ENCODE assay signal across 8 cellular contexts in the genomic region with DNA sequence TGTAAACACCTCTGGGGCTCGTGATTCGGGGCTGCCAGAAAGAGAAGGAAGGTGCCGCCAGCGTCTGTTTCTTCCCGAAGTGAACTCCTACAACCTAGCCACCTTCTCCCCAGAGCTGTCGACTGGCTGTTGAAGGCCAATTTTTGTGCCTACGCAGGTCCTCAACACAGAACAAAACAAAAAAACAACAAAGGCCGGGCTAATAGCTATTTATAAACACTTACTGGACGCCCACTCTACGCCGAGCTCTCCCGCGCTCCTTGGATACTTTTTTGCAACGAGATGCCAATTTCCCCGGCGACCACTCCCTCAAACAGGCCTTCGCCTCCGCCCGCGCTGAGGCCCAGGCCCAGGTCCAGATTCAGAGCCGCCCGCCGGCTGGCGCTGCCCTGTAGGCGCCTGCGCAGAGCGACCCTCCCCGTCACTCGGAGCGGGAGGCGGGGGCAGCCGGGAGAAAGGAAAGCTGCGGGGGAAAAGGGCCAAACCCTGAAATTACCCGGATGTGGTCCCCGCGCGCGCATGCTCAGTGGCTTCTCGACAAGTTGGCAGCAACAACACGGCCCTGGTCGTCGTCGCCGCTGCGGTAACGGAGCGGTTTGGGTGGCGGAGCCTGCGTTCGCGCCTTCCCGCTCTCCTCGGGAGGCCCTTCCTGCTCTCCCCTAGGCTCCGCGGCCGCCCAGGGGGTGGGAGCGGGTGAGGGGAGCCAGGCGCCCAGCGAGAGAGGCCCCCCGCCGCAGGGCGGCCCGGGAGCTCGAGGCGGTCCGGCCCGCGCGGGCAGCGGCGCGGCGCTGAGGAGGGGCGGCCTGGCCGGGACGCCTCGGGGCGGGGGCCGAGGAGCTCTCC. TPM values are rescaled to one million over a fixed set of nuclear protein-coding genes. Genes with fewer than 3 reads are reported as not detected.
DNase-seq lines count a peak whose midpoint lies in the region; ATAC-seq, FAIRE-seq and TF ChIP-seq lines count a peak whose summit lies in the region.

A gene (plus strand): TSS at position 520 of the 843 bp plus-strand sequence. CDS start 16,834 bp downstream, outside the sequence.

- H3K9ac ChIP-seq in HepG2 (ENCODE audit: insufficient read depth, low read depth, low read length): peak within 1 kb of the TSS; percentile 99

- CTCF ChIA-PET in HepG2 (lab: Yijun Ruan, JAX; ENCODE audit: low intra/inter-chr PET ratio, low total read pairs): no interaction called here

- WGBS in HepG2 (ENCODE audit: low lambda C conversion rate): under 1% methylated on average over 16 of the region's 79 CpGs

- peak; percentile 85 for ATAC-seq in GM19397 (IDR thresholded peaks at IDR 0.05; ENCODE audit: unreplicated experiment)
- peak; percentile 65 for ATAC-seq in HG03565 (IDR thresholded peaks at IDR 0.05; ENCODE audit: unreplicated experiment)
- ATAC-seq in HepG2: peak; percentile 91

- H3K36me3 Mint-ChIP-seq in CD14-positive monocyte: peaks cover 15 to 22% of the 10 kb centered on the region in 2 donors

- H3K27me3 Mint-ChIP-seq in CD14-positive monocyte (ENCODE audit: low read depth in 3 of 3): no peaks in the 10 kb centered on the region

- TF ChIP-seq CTCF in CD14-positive monocyte (IDR thresholded peaks at IDR 0.05): no peak
- TF ChIP-seq CTCF in HepG2 (CRISPR knock-in tag; IDR thresholded peaks at IDR 0.05): no peak; the same call in 1 of the 2 replicates

- H3K4me2 ChIP-seq in HepG2 (ENCODE audit: low read depth, low read length): peak within 1 kb of the TSS; percentile 97

- H3K27ac Mint-ChIP-seq in CD14-positive monocyte: peak within 1 kb of the TSS; percentile 96 to 99 (median 98)

- POLR2A ChIA-PET in HepG2 (lab: Yijun Ruan, JAX): interaction anchor here (0.8 to 3.5 kb wide), 15 partner anchors 9 to 168 kb away, joined by 3 to 36 read pairs (median 5); a partner anchor contains a TSS

- in situ Hi-C loops in HepG2 (cut with HindIII; ENCODE audit: extremely low pct_ligation_motif_present, low pct_unique_long_range_greater_than_20kb): no loop called here

- peak; percentile 94 to 97 for TF ChIP-seq POLR2A in HepG2 (IDR thresholded peaks at IDR 0.05; ENCODE audit: insufficient read depth in 1 of 2, low read depth in 2 of 2, low read length in 2 of 2)

- intact Hi-C loops in CD14-positive monocyte (cut with micrococcal nuclease): loop anchor here (5.0 to 10.0 kb wide), 3 partner anchors 63 to 225 kb away; a partner anchor contains a TSS
- intact Hi-C loops in HepG2 (cut with micrococcal nuclease; ENCODE audit: unreplicated experiment): loop anchor here (1.0 to 10.0 kb wide), 3 partner anchors 8 to 155 kb away; a partner anchor contains a TSS

- TF ChIP-seq EP300 in HepG2 (IDR thresholded peaks at IDR 0.05; ENCODE audit: low read depth in 2 of 2, low read length in 2 of 2): no peak
- TF ChIP-seq EP300 in HepG2 (CRISPR knock-in tag; IDR thresholded peaks at IDR 0.05; ENCODE audit: borderline replicate concordance): no peak

- BruUV-seq in HepG2 (replicated peaks; lab: Mats Ljungman, UMichigan): no TSS peak

- peak within 1 kb of the TSS; percentile 89 to 99 for H3K4me3 Mint-ChIP-seq in CD14-positive monocyte

- no peaks in the 10 kb centered on the region; a peak in 1 of 5 replicates for H3K27me3 ChIP-seq in HepG2 (ENCODE audit: control insufficient read depth in 1 of 2, insufficient read depth in 2 of 2, low read length in 2 of 2)

- peak within 1 kb of the TSS; percentile 70 for H2AFZ ChIP-seq in HepG2 (ENCODE audit: low read length)

- peaks cover 0 to 1% (median 0%) of the 10 kb centered on the region in 7 donors for H3K9me3 Mint-ChIP-seq in CD14-positive monocyte

- peaks cover 0 to 6% of the 10 kb centered on the region in 2 experiments; a peak in 1 of 5 replicates for H3K36me3 ChIP-seq in HepG2 (replicated peaks in 1 of 2; ENCODE audit: control insufficient read depth in 1 of 2, insufficient read depth in 2 of 2, low read length in 2 of 2)

- H3K27ac ChIP-seq in HepG2 (ENCODE audit: extremely low read length, insufficient read depth, low read length): peak within 1 kb of the TSS; percentile 94

- FAIRE-seq in HepG2 (lab: Jason Lieb, UNC): peak; percentile 15

- H3K9me3 ChIP-seq in HepG2 (ENCODE audit: low read length): no peaks in the 10 kb centered on the region

- peak; percentile 97 for DNase-seq in CD14-positive monocyte (ENCODE audit: low spot score)
- DNase-seq in NCI-H748 treated with DMSO at 0.1 percent for 48 hours (lab: John Stamatoyannopoulos, UW): peak; percentile 96
- peak; percentile 99 for DNase-seq in activated CD4-positive, alpha-beta T cell treated with anti-CD3 and anti-CD28 coated beads, Interleukin-2, amount 50 U/mL, for 48 hours
- peak; percentile 97 for DNase-seq in dermis blood vessel endothelial cell
- peak; percentile 89 for DNase-seq in HepG2 (ENCODE audit: low spot score)
- peak; percentile 98 for DNase-seq in stimulated activated CD4-positive, alpha-beta T cell treated with anti-CD3 and anti-CD28 coated beads, Interleukin-2, amount 100 ng/mL, for 48 hours

- peaks cover 37% of the 10 kb centered on the region for H4K20me1 ChIP-seq in HepG2 (ENCODE audit: insufficient read depth, low read length)

- peaks cover 56% of the 10 kb centered on the region for H3K79me2 ChIP-seq in HepG2 (ENCODE audit: insufficient read depth, low read length)

- peak; percentile 35; the same call in 1 of the 2 replicates for TF ChIP-seq RAD21 in HepG2 (CRISPR knock-in tag; IDR thresholded peaks at IDR 0.05)

- peaks cover 48% of the 10 kb centered on the region for H3K4me1 Mint-ChIP-seq in CD14-positive monocyte

- H3K4me1 ChIP-seq in HepG2 (ENCODE audit: insufficient read depth, low read length): peaks cover 53% of the 10 kb centered on the region

- H3K4me3 ChIP-seq in HepG2 (replicated peaks in 1 of 3; ENCODE audit: insufficient read depth in 1 of 3, low read depth in 2 of 3, low read length in 3 of 3): peak within 1 kb of the TSS; percentile 83 to 91 (median 91)

TF ChIP-seq in HepG2, 621 proteins besides CTCF, POLR2A, EP300 and RAD21 (continues in another document):
- TF ChIP-seq, protein P1, sequence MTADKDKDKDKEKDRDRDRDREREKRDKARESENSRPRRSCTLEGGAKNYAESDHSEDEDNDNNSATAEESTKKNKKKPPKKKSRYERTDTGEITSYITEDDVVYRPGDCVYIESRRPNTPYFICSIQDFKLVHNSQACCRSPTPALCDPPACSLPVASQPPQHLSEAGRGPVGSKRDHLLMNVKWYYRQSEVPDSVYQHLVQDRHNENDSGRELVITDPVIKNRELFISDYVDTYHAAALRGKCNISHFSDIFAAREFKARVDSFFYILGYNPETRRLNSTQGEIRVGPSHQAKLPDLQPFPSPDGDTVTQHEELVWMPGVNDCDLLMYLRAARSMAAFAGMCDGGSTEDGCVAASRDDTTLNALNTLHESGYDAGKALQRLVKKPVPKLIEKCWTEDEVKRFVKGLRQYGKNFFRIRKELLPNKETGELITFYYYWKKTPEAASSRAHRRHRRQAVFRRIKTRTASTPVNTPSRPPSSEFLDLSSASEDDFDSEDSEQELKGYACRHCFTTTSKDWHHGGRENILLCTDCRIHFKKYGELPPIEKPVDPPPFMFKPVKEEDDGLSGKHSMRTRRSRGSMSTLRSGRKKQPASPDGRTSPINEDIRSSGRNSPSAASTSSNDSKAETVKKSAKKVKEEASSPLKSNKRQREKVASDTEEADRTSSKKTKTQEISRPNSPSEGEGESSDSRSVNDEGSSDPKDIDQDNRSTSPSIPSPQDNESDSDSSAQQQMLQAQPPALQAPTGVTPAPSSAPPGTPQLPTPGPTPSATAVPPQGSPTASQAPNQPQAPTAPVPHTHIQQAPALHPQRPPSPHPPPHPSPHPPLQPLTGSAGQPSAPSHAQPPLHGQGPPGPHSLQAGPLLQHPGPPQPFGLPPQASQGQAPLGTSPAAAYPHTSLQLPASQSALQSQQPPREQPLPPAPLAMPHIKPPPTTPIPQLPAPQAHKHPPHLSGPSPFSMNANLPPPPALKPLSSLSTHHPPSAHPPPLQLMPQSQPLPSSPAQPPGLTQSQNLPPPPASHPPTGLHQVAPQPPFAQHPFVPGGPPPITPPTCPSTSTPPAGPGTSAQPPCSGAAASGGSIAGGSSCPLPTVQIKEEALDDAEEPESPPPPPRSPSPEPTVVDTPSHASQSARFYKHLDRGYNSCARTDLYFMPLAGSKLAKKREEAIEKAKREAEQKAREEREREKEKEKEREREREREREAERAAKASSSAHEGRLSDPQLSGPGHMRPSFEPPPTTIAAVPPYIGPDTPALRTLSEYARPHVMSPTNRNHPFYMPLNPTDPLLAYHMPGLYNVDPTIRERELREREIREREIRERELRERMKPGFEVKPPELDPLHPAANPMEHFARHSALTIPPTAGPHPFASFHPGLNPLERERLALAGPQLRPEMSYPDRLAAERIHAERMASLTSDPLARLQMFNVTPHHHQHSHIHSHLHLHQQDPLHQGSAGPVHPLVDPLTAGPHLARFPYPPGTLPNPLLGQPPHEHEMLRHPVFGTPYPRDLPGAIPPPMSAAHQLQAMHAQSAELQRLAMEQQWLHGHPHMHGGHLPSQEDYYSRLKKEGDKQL (CRISPR knock-in tag; IDR thresholded peaks at IDR 0.05; ENCODE audit: low read depth): no peak

RNA-seq across cellular contexts. Expression of the gene that starts here (rescaled TPM):
- polyA plus RNA-seq in CD14-positive monocyte (10 to 100 TPM; 21.0 to 29.1 TPM), HepG2 (2011; rRNA removed) (53.8 and 70.2 TPM in 2 replicates)
- total RNA-seq in dermis blood vessel endothelial cell (96.6 and 100 TPM in 2 replicates), HepG2 (2016; rRNA removed; fragmentation: Illumina TruSeq; extraction: Trizol) (72.0 and 99.1 TPM in 2 replicates)
- total RNA-seq in HepG2 (2016; cell fraction: cytosol; rRNA removed; fragmentation: Illumina TruSeq; extraction: Trizol; ENCODE audit: low read depth): 49.6 and 56.8 TPM in 2 replicates
- total RNA-seq in HepG2 (2016; cell fraction: insoluble cytoplasmic fraction; rRNA removed; fragmentation: Illumina TruSeq; extraction: Trizol): 73.5 and 83.9 TPM in 2 replicates
- total RNA-seq in HepG2 (2016; cell fraction: membrane; rRNA removed; fragmentation: Illumina TruSeq; extraction: Trizol): 44.9 and 46.8 TPM in 2 replicates
- total RNA-seq in HepG2 (2016; cell fraction: nucleus; rRNA removed; fragmentation: Illumina TruSeq; extraction: Trizol): 57.9 and 58.5 TPM in 2 replicates
- 31.5 and 48.8 TPM in 2 replicates for polyA plus RNA-seq in HepG2 (2011; cell fraction: cytosol; rRNA removed)
- polyA plus RNA-seq in HepG2 (2011; cell fraction: nucleus; rRNA removed): 25.3 and 31.2 TPM in 2 replicates
- 42.8 and 47.9 TPM in 2 replicates for polyA plus RNA-seq in HepG2 (2012)
- polyA plus RNA-seq in HepG2 (2016; cell fraction: cytosol; fragmentation: Illumina TruSeq; extraction: Trizol; ENCODE audit: low read depth): 2.2 and 3.3 TPM in 2 replicates
- 58.6 and 61.8 TPM in 2 replicates for polyA plus RNA-seq in HepG2 (2016; cell fraction: insoluble cytoplasmic fraction; fragmentation: Illumina TruSeq; extraction: Trizol; ENCODE audit: low read depth)
- 6.7 and 8.8 TPM in 2 replicates for polyA plus RNA-seq in HepG2 (2016; cell fraction: membrane; fragmentation: Illumina TruSeq; extraction: Trizol; ENCODE audit: low read depth)
- polyA plus RNA-seq in HepG2 (2016; cell fraction: nucleus; fragmentation: Illumina TruSeq; extraction: Trizol; ENCODE audit: insufficient read depth, low read depth): 47.7 and 51.4 TPM in 2 replicates
- 111 and 191 TPM in 2 replicates for polyA minus RNA-seq in HepG2 (2011; rRNA and poly(A)+ RNA removed; ENCODE audit: low replicate concordance)
- 40.4 and 42.0 TPM in 2 replicates for polyA minus RNA-seq in HepG2 (2011; cell fraction: cytosol; rRNA and poly(A)+ RNA removed)
- 54.7 and 64.2 TPM in 2 replicates for polyA minus RNA-seq in HepG2 (2011; cell fraction: nucleus; rRNA and poly(A)+ RNA removed)

Comparison
In these comparisons a context has a peak if more than half of its experiments do, and no peak if none do; other contexts are left out.
1. Peak in every context shown above with its lines: DNase-seq, ATAC-seq, H3K4me3 ChIP-seq and H3K27ac ChIP-seq.